In genomic region chr4:6693274-6694176, GRCh38 we compare ENCODE assay signal across 1 cellular context.
TF ChIP-seq lines count a peak whose summit lies in the region.

TSS of gene S100P (plus strand) at chr4:6693878. CDS start at chr4:6693933, 55 bp downstream.

TF ChIP-seq in HepG2, 621 proteins besides CTCF, POLR2A, EP300 and RAD21 (continued from another document and continues in another):
- peak; percentile 66; the same call in 1 of the 2 replicates for TF ChIP-seq HINFP (CRISPR knock-in tag; IDR thresholded peaks at IDR 0.05; ENCODE audit: low read depth)
- no peak for TF ChIP-seq ZFP62 (CRISPR knock-in tag; IDR thresholded peaks at IDR 0.05)
- TF ChIP-seq TGIF2 (CRISPR knock-in tag; IDR thresholded peaks at IDR 0.05) = peak; percentile 95
- TF ChIP-seq ZNF589 (CRISPR knock-in tag; conservative IDR thresholded peaks at IDR 0.05) = no peak
- no peak for TF ChIP-seq ELK4 (CRISPR knock-in tag; IDR thresholded peaks at IDR 0.05; ENCODE audit: borderline replicate concordance)
- TF ChIP-seq ZNF790 (CRISPR knock-in tag; IDR thresholded peaks at IDR 0.05; ENCODE audit: borderline replicate concordance) = no peak
- TF ChIP-seq PRDM4 (CRISPR knock-in tag; IDR thresholded peaks at IDR 0.05; ENCODE audit: borderline replicate concordance) = no peak
- no peak for TF ChIP-seq ATF1 (CRISPR knock-in tag; IDR thresholded peaks at IDR 0.05)
- TF ChIP-seq ZNF746 (CRISPR knock-in tag; IDR thresholded peaks at IDR 0.05) = peak; percentile 82; the same call in 1 of the 2 replicates
- TF ChIP-seq ZNF101 (CRISPR knock-in tag; IDR thresholded peaks at IDR 0.05; ENCODE audit: borderline replicate concordance, low read depth) = no peak
- TF ChIP-seq FOXP1 (IDR thresholded peaks at IDR 0.05) = no peak
- no peak; the same call in 1 of the 2 replicates for TF ChIP-seq FOXP1 (CRISPR knock-in tag; IDR thresholded peaks at IDR 0.05)
- TF ChIP-seq ZNF768 (CRISPR knock-in tag; IDR thresholded peaks at IDR 0.05) = no peak
- peak; percentile 91 for TF ChIP-seq SALL1 (CRISPR knock-in tag; IDR thresholded peaks at IDR 0.05)
- TF ChIP-seq PAXIP1 (CRISPR knock-in tag; conservative IDR thresholded peaks at IDR 0.05) = peak; percentile 59
- TF ChIP-seq GFI1 (CRISPR knock-in tag; IDR thresholded peaks at IDR 0.05; ENCODE audit: borderline replicate concordance) = 0 out of 2 replicates have a peak, but pooled peaks have one; percentile 52
- no peak for TF ChIP-seq CBX1 (IDR thresholded peaks at IDR 0.05; ENCODE audit: low read depth)
- TF ChIP-seq ZFP91 (CRISPR knock-in tag; IDR thresholded peaks at IDR 0.05; ENCODE audit: borderline replicate concordance) = peak; percentile 78
- TF ChIP-seq CBFB (CRISPR knock-in tag; IDR thresholded peaks at IDR 0.05) = peak; percentile 74; the same call in 1 of the 2 replicates
- peak; percentile 48; the same call in 1 of the 2 replicates for TF ChIP-seq KDM5A (IDR thresholded peaks at IDR 0.05; ENCODE audit: borderline replicate concordance, low read length)
- 0 out of 2 replicates have a peak, but pooled peaks have one; percentile 83 for TF ChIP-seq SMYD3 (CRISPR knock-in tag; IDR thresholded peaks at IDR 0.05)
- TF ChIP-seq MLX (CRISPR knock-in tag; IDR thresholded peaks at IDR 0.05) = no peak
- TF ChIP-seq ARHGAP35 (CRISPR knock-in tag; IDR thresholded peaks at IDR 0.05; ENCODE audit: borderline replicate concordance) = no peak
- no peak for TF ChIP-seq KDM6A (CRISPR knock-in tag; IDR thresholded peaks at IDR 0.05; ENCODE audit: low read depth)
- no peak for TF ChIP-seq ZNF530 (CRISPR knock-in tag; IDR thresholded peaks at IDR 0.05; ENCODE audit: low read depth)
- 0 out of 2 replicates have a peak, but pooled peaks have one; percentile 18 for TF ChIP-seq ZNF414 (CRISPR knock-in tag; IDR thresholded peaks at IDR 0.05)
- no peak for TF ChIP-seq ZNF569 (CRISPR knock-in tag; IDR thresholded peaks at IDR 0.05; ENCODE audit: borderline replicate concordance)
- peak; percentile 13; the same call in 1 of the 2 replicates for TF ChIP-seq MXD4 (CRISPR knock-in tag; IDR thresholded peaks at IDR 0.05)
- peak; percentile 23 for TF ChIP-seq RBM22 (optimal IDR thresholded peaks at IDR 0.05; ENCODE audit: low read length)
- no peak; the same call in 1 of the 2 replicates for TF ChIP-seq KLF9 (CRISPR knock-in tag; IDR thresholded peaks at IDR 0.05; ENCODE audit: low read depth)
- peak; percentile 44; the same call in 1 of the 2 replicates for TF ChIP-seq POGK (CRISPR knock-in tag; conservative IDR thresholded peaks at IDR 0.05)
- TF ChIP-seq FOXP4 (CRISPR knock-in tag; IDR thresholded peaks at IDR 0.05) = peak; percentile 61; the same call in 1 of the 2 replicates
- TF ChIP-seq SOX5 (CRISPR knock-in tag; IDR thresholded peaks at IDR 0.05; ENCODE audit: borderline replicate concordance) = peak; percentile 85
- no peak; the same call in 1 of the 2 replicates for TF ChIP-seq MAF1 (CRISPR knock-in tag; IDR thresholded peaks at IDR 0.05; ENCODE audit: borderline replicate concordance)
- TF ChIP-seq DDIT3 (CRISPR knock-in tag; IDR thresholded peaks at IDR 0.05) = no peak
- peak; percentile 79; the same call in 1 of the 2 replicates for TF ChIP-seq DZIP1 (CRISPR knock-in tag; IDR thresholded peaks at IDR 0.05)
- peak; percentile 97 for TF ChIP-seq POLR2AphosphoS5 (IDR thresholded peaks at IDR 0.05; ENCODE audit: low read depth, low read length)
- TF ChIP-seq ZNF343 (CRISPR knock-in tag; IDR thresholded peaks at IDR 0.05) = peak; percentile 51; the same call in 1 of the 2 replicates
- peak; percentile 85 for TF ChIP-seq MED8 (CRISPR knock-in tag; IDR thresholded peaks at IDR 0.05; ENCODE audit: insufficient replicate concordance)
- no peak for TF ChIP-seq PHF5A (CRISPR knock-in tag; IDR thresholded peaks at IDR 0.05; ENCODE audit: low read depth, unreplicated experiment)
- peak; percentile 26; the same call in 1 of the 2 replicates for TF ChIP-seq FOXO1 (CRISPR knock-in tag; IDR thresholded peaks at IDR 0.05)
- no peak for TF ChIP-seq ZNF564 (CRISPR knock-in tag; IDR thresholded peaks at IDR 0.05)
- TF ChIP-seq ZNF841 (CRISPR knock-in tag; IDR thresholded peaks at IDR 0.05; ENCODE audit: borderline replicate concordance) = no peak
- no peak for TF ChIP-seq RFX3 (CRISPR knock-in tag; IDR thresholded peaks at IDR 0.05)
- no peak for TF ChIP-seq RFX1 (IDR thresholded peaks at IDR 0.05)
